In genomic region chr3:127679534-127680145, GRCh38 we compare ENCODE assay signal across 1 cellular context.
TF ChIP-seq lines count a peak whose summit lies in the region.

No MANE protein-coding gene starts in this region.

TF ChIP-seq in GM12878, 131 proteins besides CTCF, POLR2A, EP300 and RAD21 (continued from another document):
- TF ChIP-seq MAX (IDR thresholded peaks at IDR 0.05; ENCODE audit: low read depth, low read length) = no peak
- TF ChIP-seq ZNF274 (IDR thresholded peaks at IDR 0.05; ENCODE audit: insufficient read depth, insufficient read length) = no peak
- no peak for TF ChIP-seq WRNIP1 (IDR thresholded peaks at IDR 0.05; ENCODE audit: borderline replicate concordance, low read depth, low read length)
- TF ChIP-seq NFYA (IDR thresholded peaks at IDR 0.05; ENCODE audit: borderline replicate concordance, low read depth, low read length) = no peak
- TF ChIP-seq E4F1 (IDR thresholded peaks at IDR 0.05; ENCODE audit: borderline replicate concordance, partially characterized antibody) = no peak
- TF ChIP-seq ZNF687 (IDR thresholded peaks at IDR 0.05) = no peak
- TF ChIP-seq ZNF207 (IDR thresholded peaks at IDR 0.05; ENCODE audit: borderline replicate concordance) = no peak
- TF ChIP-seq EED (IDR thresholded peaks at IDR 0.05; ENCODE audit: low read depth) = no peak
- no peak for TF ChIP-seq SREBF1 (IDR thresholded peaks at IDR 0.05; ENCODE audit: low read length)
- no peak for TF ChIP-seq PRDM15 (CRISPR knock-in tag; IDR thresholded peaks at IDR 0.05)
